Comparison of ENCODE assay signal across 8 cellular contexts in the genomic region with DNA sequence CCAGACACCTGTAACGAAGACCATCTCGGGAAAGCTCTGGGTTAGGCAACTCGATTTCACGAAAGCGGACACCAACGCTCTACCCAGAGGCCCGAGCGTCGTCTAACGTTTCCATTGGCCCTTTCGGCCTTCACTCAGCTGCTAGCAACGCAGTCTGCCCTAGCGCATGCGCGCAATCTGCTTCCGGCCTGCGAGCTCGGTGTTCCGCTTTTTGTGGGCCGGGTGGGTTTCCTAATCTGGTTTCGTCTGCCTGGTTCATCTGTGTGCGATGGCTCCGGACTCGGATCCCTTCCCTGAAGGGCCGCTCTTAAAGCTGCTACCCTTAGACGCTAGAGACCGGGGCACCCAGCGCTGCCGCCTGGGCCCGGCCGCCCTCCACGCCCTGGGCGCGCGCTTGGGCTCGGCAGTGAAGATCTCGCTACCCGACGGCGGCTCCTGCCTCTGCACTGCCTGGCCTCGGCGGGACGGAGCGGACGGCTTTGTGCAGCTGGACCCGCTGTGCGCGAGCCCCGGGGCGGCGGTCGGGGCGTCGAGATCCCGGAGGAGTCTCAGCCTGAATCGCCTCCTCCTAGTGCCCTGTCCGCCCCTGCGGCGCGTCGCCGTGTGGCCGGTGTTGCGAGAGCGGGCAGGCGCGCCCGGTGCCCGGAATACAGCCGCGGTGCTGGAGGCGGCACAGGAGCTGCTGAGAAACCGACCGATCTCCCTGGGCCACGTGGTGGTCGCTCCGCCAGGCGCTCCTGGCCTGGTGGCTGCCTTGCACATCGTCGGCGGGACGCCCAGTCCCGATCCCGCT.
A peak's percentile ranks its signal among the peaks of the same experiment; 100 is the strongest.
DNase-seq lines count a peak whose midpoint lies in the region; ATAC-seq, FAIRE-seq and TF ChIP-seq lines count a peak whose summit lies in the region.

No MANE protein-coding gene starts in this region.

- H3K4me3 ChIP-seq in AG10803 (ENCODE audit: low read length): peak overlapping the region; percentile 90

- no peaks in the 10 kb centered on the region for H3K9me3 Mint-ChIP-seq in central memory CD8-positive, alpha-beta T cell

- peaks cover 6% of the 10 kb centered on the region for H3K27me3 Mint-ChIP-seq in central memory CD8-positive, alpha-beta T cell

- H3K36me3 Mint-ChIP-seq in central memory CD8-positive, alpha-beta T cell (ENCODE audit: insufficient read depth): peaks cover 20% of the 10 kb centered on the region

- ATAC-seq in GM19035 (IDR thresholded peaks at IDR 0.05; ENCODE audit: unreplicated experiment) (peak; percentile 85), HG03342 (IDR thresholded peaks at IDR 0.05; ENCODE audit: unreplicated experiment) (peak; percentile 86)
- peak; percentile 94 for ATAC-seq in central memory CD8-positive, alpha-beta T cell (replicated peaks; ENCODE audit: extremely low read depth, poor library complexity, severe bottlenecking)

- peak; percentile 82 for FAIRE-seq in islet of Langerhans (lab: Jason Lieb, UNC)

- peaks cover 27% of the 10 kb centered on the region for H3K4me1 Mint-ChIP-seq in central memory CD8-positive, alpha-beta T cell

- peak overlapping the region; percentile 86 for H3K27ac Mint-ChIP-seq in central memory CD8-positive, alpha-beta T cell (ENCODE audit: low read depth)

- no peak for TF ChIP-seq CTCF in AG10803 (conservative IDR thresholded peaks at IDR 0.05; ENCODE audit: low read length)

- DNase-seq in AG10803 (ENCODE audit: low read depth): peak; percentile 99
- DNase-seq in NCI-H345 treated with DMSO at 0.1 percent for 48 hours (lab: John Stamatoyannopoulos, UW; ENCODE audit: unreplicated experiment): peak; percentile 93
- peak; percentile 94 for DNase-seq in activated CD4-positive, CD25-positive, alpha-beta regulatory T cell treated with anti-CD3 and anti-CD28 coated beads, Interleukin-2, amount 50 U/mL, for 16 hours (ENCODE audit: low read depth, low spot score)
- peak; percentile 88 to 95 for DNase-seq in central memory CD8-positive, alpha-beta T cell (ENCODE audit: low spot score in 2 of 2)
- peak; percentile 91 to 92 for DNase-seq in stimulated activated CD4-positive, alpha-beta T cell treated with anti-CD3 and anti-CD28 coated beads, Interleukin-12 subunit alpha, Interleukin-12 subunit beta, amount 100 ng/mL, for 24 hours (ENCODE audit: low read depth in 2 of 2)

- peak overlapping the region; percentile 84 for H3K4me3 Mint-ChIP-seq in central memory CD8-positive, alpha-beta T cell

Comparison
In these comparisons a context has a peak if more than half of its experiments do, and no peak if none do; other contexts are left out.
1. Peak in every context shown above with its lines: DNase-seq, ATAC-seq and H3K4me3 ChIP-seq.